Comparison of ENCODE assay signal across 3 cellular contexts in genomic region chr4:12928751-12929150, GRCh38.
"Had no signal": no experiment of that assay in that cellular context is flagged by ENCODE, and none has a peak within 500 bp of the region (broad histone marks: within the 10 kb centered on the region; RNA-seq: fewer than 3 reads in every experiment).

No MANE protein-coding gene starts in this region.

- DNase-seq: GDM1, GF-D8 had no signal

- H3K4me3 ChIP-seq: GM12878 had no signal
